Comparison of ENCODE assay signal across 8 cellular contexts in the genomic region with DNA sequence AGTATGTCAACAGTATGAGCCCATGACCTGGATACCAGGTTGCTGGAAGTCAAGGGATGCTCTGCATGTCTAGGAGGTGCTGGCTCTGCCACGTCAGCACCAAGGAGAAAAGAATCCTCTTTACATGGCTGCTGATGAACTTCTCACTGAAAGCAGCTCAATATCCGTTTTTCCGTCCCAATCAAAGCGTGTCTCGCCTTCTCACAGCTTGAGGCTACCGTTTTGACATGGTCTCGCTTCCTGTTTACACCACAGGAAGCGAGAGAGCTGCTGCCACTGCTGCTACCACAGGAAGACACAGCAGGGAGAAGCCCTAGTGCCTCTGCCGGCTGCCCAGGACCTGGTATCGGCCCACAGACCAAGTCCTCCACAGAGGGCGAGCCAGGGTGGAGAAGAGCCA. TPM values are rescaled to one million over a fixed set of nuclear protein-coding genes. Genes with fewer than 3 reads are reported as not detected.
DNase-seq lines count a peak whose midpoint lies in the region; ATAC-seq and TF ChIP-seq lines count a peak whose summit lies in the region.

No MANE protein-coding gene starts in this region.

- TF ChIP-seq POLR2A in adrenal gland (IDR thresholded peaks at IDR 0.05) = no peak

- POLR2A ChIA-PET in naive thymus-derived CD4-positive, alpha-beta T cell (lab: Charles Lee) = interaction anchor here (0.6 to 23.2 kb wide), 13 partner anchors 8 to 1910 kb away, joined by 3 to 642 read pairs (median 6); a partner anchor contains a TSS

- H3K4me1 ChIP-seq in adrenal gland (replicated peaks in 1 of 2) (peaks cover 0 to 18% of the 10 kb centered on the region in 2 donors), upper lobe of right lung (peaks cover 48% of the 10 kb centered on the region)
- peaks cover 52 to 59% of the 10 kb centered on the region in 2 donors for H3K4me1 ChIP-seq in naive thymus-derived CD4-positive, alpha-beta T cell (ENCODE audit: control insufficient read depth in 2 of 2, insufficient read depth in 2 of 2, low read length in 2 of 2)

- H3K27me3 Mint-ChIP-seq in T-helper 1 cell treated with Interleukin-12 subunit alpha and Interleukin-12 subunit beta and Interleukin-4 antibody, amounts not matched to agents 30 μg/mL and 1 μg/mL, for 36 hours (ENCODE audit: low read depth) = no peaks in the 10 kb centered on the region
- H3K27me3 Mint-ChIP-seq in naive thymus-derived CD4-positive, alpha-beta T cell = no peaks in the 10 kb centered on the region

- peak overlapping the region in 3 of 5 donors; percentile 24 to 76 (median 71) for H3K27ac ChIP-seq in adrenal gland
- peak overlapping the region; percentile 87 for H3K27ac ChIP-seq in naive thymus-derived CD4-positive, alpha-beta T cell (ENCODE audit: low read depth, low read length)
- peak overlapping the region; percentile 79 for H3K27ac ChIP-seq in upper lobe of right lung
- H3K27ac ChIP-seq in WERI-Rb-1 = no peak overlapping the region

- WGBS in adrenal gland, 4 donors = 55 to 77% (median 67%) methylated on average over 11 of the region's 11 CpGs

- CTCF ChIA-PET in naive thymus-derived CD4-positive, alpha-beta T cell (lab: Charles Lee) = interaction anchor here (0.8 to 16.1 kb wide), 13 partner anchors 9 to 32 kb away, joined by 3 to 128 read pairs (median 3); no protein-coding TSS in a partner anchor

- H3K4me3 Mint-ChIP-seq in T-helper 1 cell treated with Interleukin-12 subunit alpha and Interleukin-12 subunit beta and Interleukin-4 antibody, amounts not matched to agents 30 μg/mL and 1 μg/mL, for 36 hours = peak overlapping the region; percentile 98
- H3K4me3 Mint-ChIP-seq in naive thymus-derived CD4-positive, alpha-beta T cell = peak overlapping the region; percentile 80 to 100 (median 98)

- H3K36me3 ChIP-seq in adrenal gland (replicated peaks in 1 of 2) (no peaks in the 10 kb centered on the region), upper lobe of right lung (peaks cover 55% of the 10 kb centered on the region), WERI-Rb-1 (no peaks in the 10 kb centered on the region)
- H3K36me3 ChIP-seq in naive thymus-derived CD4-positive, alpha-beta T cell (ENCODE audit: control insufficient read depth in 2 of 3, insufficient read depth in 3 of 3, low read length in 3 of 3) = peaks cover 18 to 45% (median 18%) of the 10 kb centered on the region in 3 experiments

- DNase-seq in adrenal gland = peak in 6 of 7 donors; percentile 34 to 73 (median 56)
- DNase-seq in naive thymus-derived CD4-positive, alpha-beta T cell = peak; percentile 38 to 87 (median 81)
- DNase-seq in upper lobe of right lung = peak; percentile 72
- no peak for DNase-seq in NCI-H2227 (lab: John Stamatoyannopoulos, UW; ENCODE audit: unreplicated experiment)
- no peak for DNase-seq in WERI-Rb-1

- peaks cover 61% of the 10 kb centered on the region for H3K4me1 Mint-ChIP-seq in T-helper 1 cell treated with Interleukin-12 subunit alpha and Interleukin-12 subunit beta and Interleukin-4 antibody, amounts not matched to agents 30 μg/mL and 1 μg/mL, for 36 hours (ENCODE audit: low read depth)
- peaks cover 34 to 66% (median 64%) of the 10 kb centered on the region in 7 donors for H3K4me1 Mint-ChIP-seq in naive thymus-derived CD4-positive, alpha-beta T cell

- TF ChIP-seq CTCF in adrenal gland (IDR thresholded peaks at IDR 0.05) = no peak
- TF ChIP-seq CTCF in upper lobe of right lung (IDR thresholded peaks at IDR 0.05) = no peak
- TF ChIP-seq CTCF in WERI-Rb-1 (IDR thresholded peaks at IDR 0.05; ENCODE audit: low read depth, low read length) = no peak

- no peaks in the 10 kb centered on the region for H3K9me3 Mint-ChIP-seq in T-helper 1 cell treated with Interleukin-12 subunit alpha and Interleukin-12 subunit beta and Interleukin-4 antibody, amounts not matched to agents 30 μg/mL and 1 μg/mL, for 36 hours
- H3K9me3 Mint-ChIP-seq in naive thymus-derived CD4-positive, alpha-beta T cell = peaks cover 0 to 3% (median 0%) of the 10 kb centered on the region in 11 donors

- H3K9me3 ChIP-seq in adrenal gland (replicated peaks in 1 of 3) = no peaks in the 10 kb centered on the region
- no peaks in the 10 kb centered on the region for H3K9me3 ChIP-seq in naive thymus-derived CD4-positive, alpha-beta T cell (ENCODE audit: control insufficient read depth in 2 of 3, low read length in 3 of 3)
- no peaks in the 10 kb centered on the region for H3K9me3 ChIP-seq in upper lobe of right lung
- no peaks in the 10 kb centered on the region for H3K9me3 ChIP-seq in WERI-Rb-1 (ENCODE audit: severe bottlenecking)

- H3K27ac Mint-ChIP-seq in T-helper 1 cell treated with Interleukin-12 subunit alpha and Interleukin-12 subunit beta and Interleukin-4 antibody, amounts not matched to agents 30 μg/mL and 1 μg/mL, for 36 hours = peak overlapping the region; percentile 94
- peak overlapping the region; percentile 93 to 100 (median 96) for H3K27ac Mint-ChIP-seq in naive thymus-derived CD4-positive, alpha-beta T cell

- H3K27me3 ChIP-seq in adrenal gland (peaks cover 3% of the 10 kb centered on the region), upper lobe of right lung (no peaks in the 10 kb centered on the region), WERI-Rb-1 (ENCODE audit: insufficient read depth, low read depth, severe bottlenecking) (no peaks in the 10 kb centered on the region)
- H3K27me3 ChIP-seq in naive thymus-derived CD4-positive, alpha-beta T cell (ENCODE audit: control insufficient read depth in 2 of 2, insufficient read depth in 2 of 2, low read length in 2 of 2) = no peaks in the 10 kb centered on the region

- intact Hi-C loops in adrenal gland (cut with DNase I) (no loop called here), upper lobe of right lung (cut with DNase I) (loop anchor here (10.0 kb wide), 1 partner anchor 648 kb away; no protein-coding TSS in a partner anchor)
- intact Hi-C loops in naive thymus-derived CD4-positive, alpha-beta T cell (cut with micrococcal nuclease) = loop anchor here (1.0 to 10.0 kb wide), 11 partner anchors 8 to 1518 kb away; a partner anchor contains a TSS

- ATAC-seq in GM19043 (IDR thresholded peaks at IDR 0.05; ENCODE audit: low read depth, unreplicated experiment) = peak; percentile 36
- peak; percentile 53 for ATAC-seq in HG03097 (IDR thresholded peaks at IDR 0.05; ENCODE audit: low FRiP score, unreplicated experiment)
- ATAC-seq in naive thymus-derived CD4-positive, alpha-beta T cell = peak; percentile 69
- peak; percentile 81 for ATAC-seq in upper lobe of right lung

- H3K36me3 Mint-ChIP-seq in T-helper 1 cell treated with Interleukin-12 subunit alpha and Interleukin-12 subunit beta and Interleukin-4 antibody, amounts not matched to agents 30 μg/mL and 1 μg/mL, for 36 hours (ENCODE audit: low read depth) = peaks cover 49% of the 10 kb centered on the region
- H3K36me3 Mint-ChIP-seq in naive thymus-derived CD4-positive, alpha-beta T cell = peaks cover 29 to 63% (median 48%) of the 10 kb centered on the region in 5 donors

- H3K4me3 ChIP-seq in adrenal gland (peak overlapping the region in 1 of 4 donors; percentile 35), upper lobe of right lung (peak overlapping the region; percentile 49), WERI-Rb-1 (ENCODE audit: low read depth, low read length) (no peak overlapping the region)
- peak overlapping the region; percentile 74 for H3K4me3 ChIP-seq in naive thymus-derived CD4-positive, alpha-beta T cell (ENCODE audit: low read length)

RNA-seq across cellular contexts. Expression of a gene that starts 27.3 kb away (rescaled TPM):
- total RNA-seq in adrenal gland = 1 to 10 TPM in 7 of 8 donors, under 1 TPM in 1; 0.97 to 6.1 (median 3.3) TPM
- polyA plus RNA-seq in adrenal gland = 1 to 10 TPM; 3.4 to 5.1 (median 3.8) TPM
- 10 to 100 TPM in 3 of 5 experiments, 1 to 10 TPM in 2; 5.0 to 11.7 (median 10.1) TPM for total RNA-seq in naive thymus-derived CD4-positive, alpha-beta T cell
- polyA plus RNA-seq in naive thymus-derived CD4-positive, alpha-beta T cell = 10 to 100 TPM in 1 of 2 donors, 1 to 10 TPM in 1; 5.2 to 13.5 TPM
- total RNA-seq in upper lobe of right lung = 5.4 TPM

Comparison
In these comparisons a context has a peak if more than half of its experiments do, and no peak if none do; other contexts are left out.
1. DNase-seq: peak in adrenal gland (6 of 7), naive thymus-derived CD4-positive, alpha-beta T cell (9 of 9) and upper lobe of right lung (single experiment); none in NCI-H2227 (single experiment) and WERI-Rb-1 (single experiment).
2. intact Hi-C loops: an anchor here in naive thymus-derived CD4-positive, alpha-beta T cell (1.0 to 10.0 kb wide) and upper lobe of right lung (10.0 kb wide); none called in adrenal gland.
3. Peak in every context shown above with its lines, with median percentiles within 50 percentile points of each other: ATAC-seq.